In genomic region chr2:118527571-118527970, GRCh38 we compare ENCODE assay signal across 28 cellular contexts.
"Had no signal": no experiment of that assay in that cellular context is flagged by ENCODE, and none has a peak within 500 bp of the region (broad histone marks: within the 10 kb centered on the region; RNA-seq: fewer than 3 reads in every experiment).

No MANE protein-coding gene starts in this region.

- DNase-seq: activated CD4-positive, alpha-beta T cell treated with anti-CD3 and anti-CD28 coated beads for 36 hours; activated CD4-positive, alpha-beta T cell treated with anti-CD3 and anti-CD28 coated beads, Interleukin-2, amount 50 U/mL, for 4 hours; activated CD4-positive, CD25-positive, alpha-beta regulatory T cell; activated effector memory CD4-positive, alpha-beta T cell treated with Interleukin-2 at 50 U/mL for 16 hours; activated naive CD4-positive, alpha-beta T cell treated with Interleukin-2 at 50 U/mL for 16 hours; activated naive CD8-positive, alpha-beta T cell treated with anti-CD3 and anti-CD28 coated beads for 36 hours; adrenal gland; caudate nucleus; foreskin keratinocyte; kidney glomerular epithelial cell; left lung; lower lobe of right lung; mesenchymal stem cell; mucosa of descending colon; small intestine; stimulated activated CD4-positive, alpha-beta T cell treated with anti-CD3 and anti-CD28 coated beads, Interleukin-4, amount 100 ng/mL, for 4 hours; stimulated activated CD8-positive, alpha-beta memory T cell treated with anti-CD3 and anti-CD28 coated beads, Interleukin-4, amount 100 ng/mL, for 48 hours; stimulated activated naive CD8-positive, alpha-beta T cell treated with anti-CD3 and anti-CD28 coated beads, Interleukin-15, amount 100 ng/mL, for 72 hours; substantia nigra; uterus had no signal

- H3K27ac ChIP-seq: adrenal gland, ascending aorta, foreskin keratinocyte, left lung, lower lobe of right lung, neutrophil, uterus had no signal

- H3K4me1 ChIP-seq: adrenal gland, ascending aorta, foreskin keratinocyte, left lung, lower lobe of right lung, uterus had no signal

- H3K9me3 Mint-ChIP-seq: brain, nephron, type B pancreatic cell had no signal

- H3K4me3 ChIP-seq: adrenal gland, ascending aorta, left lung, lower lobe of right lung, mucosa of descending colon, uterus had no signal

- ATAC-seq: activated CD4-positive, alpha-beta T cell treated with anti-CD3 and anti-CD28 coated beads for 36 hours; foreskin keratinocyte; left lung; lower lobe of right lung; mucosa of descending colon; sciatic nerve; stimulated activated memory B cell treated with anti-CD40 and anti-IgM and Interleukin-4, amounts not matched to agents 10 μg/mL and 1 μg/mL and 100 μg/mL, for 72 hours; stimulated activated naive CD8-positive, alpha-beta T cell treated with anti-CD3 and anti-CD28 coated beads, Interleukin-15, amount 100 ng/mL, for 72 hours had no signal

- H3K36me3 Mint-ChIP-seq: activated naive CD8-positive, alpha-beta T cell treated with anti-CD3 and anti-CD28 coated beads for 36 hours; brain; stimulated activated memory B cell treated with anti-CD40 and anti-IgM and Interleukin-4, amounts not matched to agents 10 μg/mL and 1 μg/mL and 100 μg/mL, for 72 hours; type B pancreatic cell had no signal

- H3K9me3 ChIP-seq: adrenal gland, ascending aorta, lower lobe of right lung, mucosa of descending colon, neutrophil, uterus had no signal

- H3K27ac Mint-ChIP-seq: activated CD4-positive, alpha-beta T cell treated with anti-CD3 and anti-CD28 coated beads for 36 hours; activated naive CD8-positive, alpha-beta T cell treated with anti-CD3 and anti-CD28 coated beads for 36 hours; brain; nephron; stimulated activated memory B cell treated with anti-CD40 and anti-IgM and Interleukin-4, amounts not matched to agents 10 μg/mL and 1 μg/mL and 100 μg/mL, for 72 hours; stimulated activated naive CD8-positive, alpha-beta T cell treated with anti-CD3 and anti-CD28 coated beads, Interleukin-15, amount 100 ng/mL, for 72 hours; type B pancreatic cell had no signal

- FAIRE-seq: endothelial cell of umbilical vein, small intestine had no signal
